In genomic region chr2:29317077-29317517, GRCh38 we compare ENCODE assay signal across 11 cellular contexts.
DNase-seq lines count a peak whose midpoint lies in the region; ATAC-seq and TF ChIP-seq lines count a peak whose summit lies in the region.
"Had no signal": no experiment of that assay in that cellular context is flagged by ENCODE, and none has a peak within 500 bp of the region (broad histone marks: within the 10 kb centered on the region; RNA-seq: fewer than 3 reads in every experiment).

No MANE protein-coding gene starts in this region.

- TF ChIP-seq CTCF in left ventricle myocardium inferior (IDR thresholded peaks at IDR 0.05; ENCODE audit: borderline replicate concordance), result no peak
- TF ChIP-seq CTCF in brain microvascular endothelial cell (IDR thresholded peaks at IDR 0.05; ENCODE audit: low read depth, low read length, missing control alignments), result peak; percentile 28

- no peak overlapping the region for H3K4me2 ChIP-seq in Karpas-422 (ENCODE audit: low read depth, low read length, poor library complexity, severe bottlenecking)
- H3K4me2 ChIP-seq: A549 had no signal

- H3K27me3 ChIP-seq in left ventricle myocardium inferior (ENCODE audit: low read depth) (peaks cover 91% of the 10 kb centered on the region), brain microvascular endothelial cell (replicated peaks) (peaks cover 1% of the 10 kb centered on the region), Karpas-422 (ENCODE audit: low read length) (no peaks in the 10 kb centered on the region)

- H3K9ac ChIP-seq in Karpas-422 (ENCODE audit: low read length), result no peak overlapping the region

- ATAC-seq in Right ventricle myocardium inferior (peak; percentile 56), HG03354 (IDR thresholded peaks at IDR 0.05; ENCODE audit: poor library complexity, severe bottlenecking, unreplicated experiment) (peak; percentile 44), GM19397 (IDR thresholded peaks at IDR 0.05; ENCODE audit: unreplicated experiment) (no peak)
- ATAC-seq: A549, Panc1 had no signal

- H3K36me3 ChIP-seq in left ventricle myocardium inferior, result no peaks in the 10 kb centered on the region
- H3K36me3 ChIP-seq in brain microvascular endothelial cell (replicated peaks), result no peaks in the 10 kb centered on the region
- H3K36me3 ChIP-seq in Karpas-422 (ENCODE audit: insufficient read depth, low read length), result no peaks in the 10 kb centered on the region

- H2AFZ ChIP-seq in Karpas-422 (ENCODE audit: low read length), result no peak overlapping the region

- H4K20me1 ChIP-seq in Karpas-422 (ENCODE audit: insufficient read depth, low read depth, low read length), result 0 out of 2 replicates have a peak, but pooled peaks cover 3% of the 10 kb centered on the region

- H3K27ac ChIP-seq in left ventricle myocardium inferior (replicated peaks) (no peak overlapping the region), brain microvascular endothelial cell (no peak overlapping the region), Karpas-422 (ENCODE audit: low read length) (no peak overlapping the region)
- H3K27ac ChIP-seq: A549 had no signal

- no peaks in the 10 kb centered on the region for H3K9me2 ChIP-seq in Karpas-422 (replicated peaks; ENCODE audit: insufficient read depth, low read length)

- no peak overlapping the region for H3K4me3 ChIP-seq in left ventricle myocardium inferior
- H3K4me3 ChIP-seq in brain microvascular endothelial cell (ENCODE audit: low read depth, low read length), result no peak overlapping the region
- no peak overlapping the region for H3K4me3 ChIP-seq in Karpas-422 (ENCODE audit: low read length)
- H3K4me3 ChIP-seq: A549 had no signal

- in situ Hi-C loops in brain microvascular endothelial cell (cut with HindIII; ENCODE audit: low pct_ligation_motif_present, low sequenced_read_pairs), result no loop called here

- H3K9me3 ChIP-seq in left ventricle myocardium inferior (replicated peaks) (no peaks in the 10 kb centered on the region), Karpas-422 (ENCODE audit: low read length) (no peaks in the 10 kb centered on the region)
- H3K9me3 ChIP-seq: A549 had no signal

- H3K4me1 ChIP-seq in left ventricle myocardium inferior (no peaks in the 10 kb centered on the region), Karpas-422 (ENCODE audit: low read length) (no peaks in the 10 kb centered on the region)
- H3K4me1 ChIP-seq: A549 had no signal

- DNase-seq in Right ventricle myocardium inferior (ENCODE audit: missing footprints) (no peak), left ventricle myocardium inferior (no peak), brain microvascular endothelial cell (no peak), superior temporal gyrus (ENCODE audit: extremely low spot score) (peak; percentile 20), Karpas-422 (no peak), activated gamma-delta T cell treated with Interleukin-2 at 50 U/mL for 16 hours (no peak)
- DNase-seq: activated naive CD4-positive, alpha-beta T cell treated with anti-CD3 and anti-CD28 coated beads, Interleukin-2, amount 50 U/mL, for 16 hours had no signal

- intact Hi-C loops in Right ventricle myocardium inferior (cut with DNase I), result no loop called here
- intact Hi-C loops in left ventricle myocardium inferior (cut with micrococcal nuclease), result no loop called here

- H3K79me2 ChIP-seq in Karpas-422 (ENCODE audit: low read length), result no peaks in the 10 kb centered on the region
